In the genomic region with DNA sequence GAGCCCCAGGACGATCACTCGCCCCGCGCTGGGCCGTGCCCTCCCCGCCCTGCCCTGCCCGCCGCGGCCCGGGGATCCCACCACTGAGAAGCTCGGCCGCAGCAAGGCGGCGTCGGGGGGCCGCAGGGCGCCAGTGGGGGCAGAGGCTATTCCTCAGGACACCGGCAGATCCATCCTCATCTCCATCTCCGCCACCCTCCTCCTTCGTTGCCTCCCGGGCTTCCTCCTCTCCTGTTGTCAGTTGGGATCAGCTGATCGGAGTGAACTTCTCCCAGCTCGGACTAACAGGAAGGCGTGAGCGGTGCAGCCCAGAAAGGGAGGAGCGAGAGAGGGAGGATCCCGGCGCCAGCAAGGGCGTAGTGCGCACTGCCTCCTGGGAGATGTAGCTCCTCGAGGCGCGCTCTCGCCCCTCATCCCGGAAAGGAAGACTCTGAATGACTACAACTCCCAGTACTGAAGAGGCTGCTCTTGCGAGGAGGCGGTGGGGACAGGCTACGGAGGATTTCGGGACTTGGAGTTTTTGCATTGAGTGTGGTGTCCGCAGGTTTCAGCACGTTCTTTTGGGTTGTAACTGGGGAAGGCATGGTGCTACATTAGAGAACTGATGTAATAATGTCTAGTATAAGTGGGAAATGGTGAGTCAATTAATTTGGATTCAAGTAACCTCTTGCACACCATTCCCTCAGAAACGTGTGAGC, we compare ENCODE assay signal across 8 cellular contexts. TPM values are rescaled to one million over a fixed set of nuclear protein-coding genes. Genes with fewer than 3 reads are reported as not detected.
A peak's percentile ranks its signal among the peaks of the same experiment; 100 is the strongest.
DNase-seq lines count a peak whose midpoint lies in the region; ATAC-seq and TF ChIP-seq lines count a peak whose summit lies in the region.

A gene with protein sequence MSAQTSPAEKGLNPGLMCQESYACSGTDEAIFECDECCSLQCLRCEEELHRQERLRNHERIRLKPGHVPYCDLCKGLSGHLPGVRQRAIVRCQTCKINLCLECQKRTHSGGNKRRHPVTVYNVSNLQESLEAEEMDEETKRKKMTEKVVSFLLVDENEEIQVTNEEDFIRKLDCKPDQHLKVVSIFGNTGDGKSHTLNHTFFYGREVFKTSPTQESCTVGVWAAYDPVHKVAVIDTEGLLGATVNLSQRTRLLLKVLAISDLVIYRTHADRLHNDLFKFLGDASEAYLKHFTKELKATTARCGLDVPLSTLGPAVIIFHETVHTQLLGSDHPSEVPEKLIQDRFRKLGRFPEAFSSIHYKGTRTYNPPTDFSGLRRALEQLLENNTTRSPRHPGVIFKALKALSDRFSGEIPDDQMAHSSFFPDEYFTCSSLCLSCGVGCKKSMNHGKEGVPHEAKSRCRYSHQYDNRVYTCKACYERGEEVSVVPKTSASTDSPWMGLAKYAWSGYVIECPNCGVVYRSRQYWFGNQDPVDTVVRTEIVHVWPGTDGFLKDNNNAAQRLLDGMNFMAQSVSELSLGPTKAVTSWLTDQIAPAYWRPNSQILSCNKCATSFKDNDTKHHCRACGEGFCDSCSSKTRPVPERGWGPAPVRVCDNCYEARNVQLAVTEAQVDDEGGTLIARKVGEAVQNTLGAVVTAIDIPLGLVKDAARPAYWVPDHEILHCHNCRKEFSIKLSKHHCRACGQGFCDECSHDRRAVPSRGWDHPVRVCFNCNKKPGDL (minus strand): TSS at position 262 of the 698 bp plus-strand sequence. CDS start 2,598 bp downstream, outside the sequence.

- peak; percentile 95 for DNase-seq in GM06990 (ENCODE audit: extremely low read depth, insufficient read length)
- peak; percentile 97 for DNase-seq in NCI-H1092 treated with DMSO at 0.1 percent for 48 hours (lab: John Stamatoyannopoulos, UW)
- DNase-seq in SKM-1 (lab: John Stamatoyannopoulos, UW; ENCODE audit: unreplicated experiment), result peak; percentile 78
- DNase-seq in glomerular visceral epithelial cell (ENCODE audit: extremely low spot score), result peak; percentile 98
- peak; percentile 67 for DNase-seq in omental fat pad (ENCODE audit: low spot score)
- peak; percentile 99 for DNase-seq in testis

- intact Hi-C loops in testis (cut with DNase I; ENCODE audit: low total_unique reads), result no loop called here

- no peak for TF ChIP-seq CTCF in GM06990 (IDR thresholded peaks at IDR 0.05; ENCODE audit: insufficient read depth, low read length, poor library complexity, severe bottlenecking)
- TF ChIP-seq CTCF in omental fat pad (IDR thresholded peaks at IDR 0.05), result no peak
- peak in 1 of 3 experiments; percentile 4 for TF ChIP-seq CTCF in testis (IDR thresholded peaks at IDR 0.05)

- peaks cover 40% of the 10 kb centered on the region for H3K4me1 Mint-ChIP-seq in activated naive CD8-positive, alpha-beta T cell (ENCODE audit: low read depth)

- H3K27me3 Mint-ChIP-seq in activated naive CD8-positive, alpha-beta T cell, result no peaks in the 10 kb centered on the region

- H3K27ac Mint-ChIP-seq in activated naive CD8-positive, alpha-beta T cell, result peak within 1 kb of the TSS; percentile 87

- H3K4me3 ChIP-seq in GM06990 (replicated peaks; ENCODE audit: low read depth, low read length) (peak within 1 kb of the TSS; percentile 77), testis (peak within 1 kb of the TSS; percentile 76 to 92)

- H3K36me3 Mint-ChIP-seq in activated naive CD8-positive, alpha-beta T cell, result peaks cover 9% of the 10 kb centered on the region

- no peaks in the 10 kb centered on the region for H3K9me3 Mint-ChIP-seq in activated naive CD8-positive, alpha-beta T cell (ENCODE audit: low read depth)

- H3K4me3 Mint-ChIP-seq in activated naive CD8-positive, alpha-beta T cell, result peak within 1 kb of the TSS; percentile 98

- peak; percentile 43 for TF ChIP-seq POLR2A in testis (IDR thresholded peaks at IDR 0.05)

- no peaks in the 10 kb centered on the region for H3K9me3 ChIP-seq in testis

- no peaks in the 10 kb centered on the region for H3K27me3 ChIP-seq in GM06990 (replicated peaks; ENCODE audit: control insufficient read depth, insufficient read depth, low read length)
- no peaks in the 10 kb centered on the region for H3K27me3 ChIP-seq in testis

- H3K4me1 ChIP-seq in testis, result peaks cover 18% of the 10 kb centered on the region

- ATAC-seq in HG02610 (IDR thresholded peaks at IDR 0.05; ENCODE audit: unreplicated experiment) (peak; percentile 96), omental fat pad (ENCODE audit: low FRiP score) (peak; percentile 100)

- H3K36me3 ChIP-seq in GM06990 (ENCODE audit: control insufficient read depth, insufficient read depth, low read length), result peaks cover 5% of the 10 kb centered on the region
- no peaks in the 10 kb centered on the region for H3K36me3 ChIP-seq in testis (ENCODE audit: low read depth, missing control alignments)

- WGBS in testis, 2 donors, result 0 to 2% methylated on average over 23 to 42 of the region's 42 CpGs

- H3K27ac ChIP-seq in testis, result peak within 1 kb of the TSS; percentile 91 to 93

RNA-seq across cellular contexts. Expression of the gene that starts here (rescaled TPM):
- 10 to 100 TPM; 16.5 to 24.1 (median 16.6) TPM for total RNA-seq in omental fat pad
- 10 to 100 TPM; 30.6 to 39.6 TPM for total RNA-seq in testis
- 29.0 TPM for polyA plus RNA-seq in testis (ENCODE audit: insufficient read depth, low read depth, low replicate concordance)

Comparison
In these comparisons a context has a peak if more than half of its experiments do, and no peak if none do; other contexts are left out.
1. Peak in every context shown above with its lines: DNase-seq, ATAC-seq, H3K4me3 ChIP-seq and H3K27ac ChIP-seq.